Comparison of ENCODE assay signal across 10 cellular contexts in the genomic region with DNA sequence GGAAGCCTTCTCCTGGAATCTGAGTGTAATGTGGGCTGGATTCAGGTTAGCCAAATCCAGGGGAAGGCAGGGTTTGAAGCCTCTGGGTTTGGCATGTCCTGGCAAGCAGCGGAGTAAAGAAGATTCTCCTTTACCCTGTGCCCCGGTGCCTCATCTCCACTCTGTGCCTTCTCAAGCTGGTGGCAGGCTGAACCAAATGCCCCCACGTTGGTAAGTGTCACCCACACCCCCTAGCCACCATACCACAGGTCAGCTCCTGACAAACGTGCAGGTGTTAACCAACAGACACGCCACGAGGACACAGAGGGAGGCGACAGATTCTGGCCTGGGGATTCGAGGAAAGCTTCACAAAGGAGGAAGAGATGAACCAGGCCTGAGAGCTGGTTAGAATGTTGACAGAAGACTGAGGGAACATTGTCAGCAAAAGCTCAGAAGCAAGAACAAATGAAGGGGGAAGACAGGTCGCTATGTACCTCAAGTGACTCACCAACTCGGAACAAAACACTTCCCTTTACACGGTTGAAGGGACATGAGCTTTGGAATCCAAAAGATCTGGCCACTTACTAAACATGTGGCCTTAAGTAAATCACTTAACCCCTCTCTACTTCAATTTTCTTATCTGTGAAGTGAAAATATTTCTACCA.
DNase-seq lines count a peak whose midpoint lies in the region; ATAC-seq and TF ChIP-seq lines count a peak whose summit lies in the region.
"Had no signal": no experiment of that assay in that cellular context is flagged by ENCODE, and none has a peak within 500 bp of the region (broad histone marks: within the 10 kb centered on the region; RNA-seq: fewer than 3 reads in every experiment).

No MANE protein-coding gene starts in this region.

- no peak overlapping the region for H3K4me3 ChIP-seq in CD8-positive, alpha-beta memory T cell (ENCODE audit: low read length)
- H3K4me3 ChIP-seq in psoas muscle = no peak overlapping the region

- peak overlapping the region in 3 of 7 donors; percentile 41 to 68 (median 51) for H3K4me3 Mint-ChIP-seq in CD8-positive, alpha-beta memory T cell
- H3K4me3 Mint-ChIP-seq in T-helper 2 cell treated with Interferon-gamma antibody and Interleukin-4, amounts not matched to agents 5 μg/mL and 100 μg/mL, for 36 hours = no peak overlapping the region

- H3K36me3 Mint-ChIP-seq in CD8-positive, alpha-beta memory T cell = no peaks in the 10 kb centered on the region
- no peaks in the 10 kb centered on the region for H3K36me3 Mint-ChIP-seq in T-helper 2 cell treated with Interferon-gamma antibody and Interleukin-4, amounts not matched to agents 5 μg/mL and 100 μg/mL, for 36 hours (ENCODE audit: low read depth)

- TF ChIP-seq CTCF in psoas muscle (IDR thresholded peaks at IDR 0.05) = no peak

- 75 to 76% (median 75%) methylated on average over 11 of the region's 11 CpGs for WGBS in psoas muscle, 3 donors

- no peak for ATAC-seq in psoas muscle
- ATAC-seq in HG03571 (IDR thresholded peaks at IDR 0.05; ENCODE audit: unreplicated experiment) = no peak

- H3K4me1 ChIP-seq in CD8-positive, alpha-beta memory T cell (ENCODE audit: insufficient read depth, low read length) = peaks cover 35% of the 10 kb centered on the region
- H3K4me1 ChIP-seq in psoas muscle = peaks cover 9% of the 10 kb centered on the region

- no peaks in the 10 kb centered on the region for H3K36me3 ChIP-seq in CD8-positive, alpha-beta memory T cell (ENCODE audit: insufficient read depth, low read length)
- no peaks in the 10 kb centered on the region for H3K36me3 ChIP-seq in psoas muscle (ENCODE audit: insufficient read depth in 1 of 2, low read depth in 1 of 2)

- intact Hi-C loops in psoas muscle (cut with DNase I) = no loop called here

- no peaks in the 10 kb centered on the region for H3K9me3 Mint-ChIP-seq in CD8-positive, alpha-beta memory T cell
- H3K9me3 Mint-ChIP-seq in T-helper 2 cell treated with Interferon-gamma antibody and Interleukin-4, amounts not matched to agents 5 μg/mL and 100 μg/mL, for 36 hours = no peaks in the 10 kb centered on the region

- H3K4me1 Mint-ChIP-seq in CD8-positive, alpha-beta memory T cell = peaks cover 32 to 43% (median 40%) of the 10 kb centered on the region in 3 donors
- H3K4me1 Mint-ChIP-seq in T-helper 2 cell treated with Interferon-gamma antibody and Interleukin-4, amounts not matched to agents 5 μg/mL and 100 μg/mL, for 36 hours (ENCODE audit: low read depth) = peaks cover 26% of the 10 kb centered on the region

- CTCF ChIA-PET in CD8-positive, alpha-beta memory T cell (lab: Charles Lee) = interaction anchor here (0.8 to 1.2 kb wide), 2 partner anchors 11 to 96 kb away, joined by 3 to 4 read pairs; no protein-coding TSS in a partner anchor

- H3K27me3 ChIP-seq in CD8-positive, alpha-beta memory T cell (ENCODE audit: insufficient read depth, low read length, poor library complexity, severe bottlenecking) = no peaks in the 10 kb centered on the region
- no peaks in the 10 kb centered on the region for H3K27me3 ChIP-seq in psoas muscle (ENCODE audit: insufficient read depth in 3 of 3, low read length in 2 of 3)

- no peak overlapping the region for H3K27ac ChIP-seq in CD8-positive, alpha-beta memory T cell (ENCODE audit: low read depth, low read length)
- H3K27ac ChIP-seq in epithelial cell of prostate = peak overlapping the region; percentile 3
- peak overlapping the region; percentile 36 for H3K27ac ChIP-seq in psoas muscle

- POLR2A ChIA-PET in CD8-positive, alpha-beta memory T cell (lab: Charles Lee) = interaction anchor here (0.9 kb wide), 1 partner anchor 130 kb away, joined by 3 read pairs; no protein-coding TSS in a partner anchor

- H3K27ac Mint-ChIP-seq in CD8-positive, alpha-beta memory T cell = peak overlapping the region in 7 of 8 donors; percentile 6 to 93 (median 87)
- no peak overlapping the region for H3K27ac Mint-ChIP-seq in T-helper 2 cell treated with Interferon-gamma antibody and Interleukin-4, amounts not matched to agents 5 μg/mL and 100 μg/mL, for 36 hours

- no peaks in the 10 kb centered on the region for H3K27me3 Mint-ChIP-seq in CD8-positive, alpha-beta memory T cell
- no peaks in the 10 kb centered on the region for H3K27me3 Mint-ChIP-seq in T-helper 2 cell treated with Interferon-gamma antibody and Interleukin-4, amounts not matched to agents 5 μg/mL and 100 μg/mL, for 36 hours (ENCODE audit: low read depth)

- in situ Hi-C loops in KBM-7 (cut with MboI; ENCODE audit: low pct_unique_long_range_greater_than_20kb, low sequenced_read_pairs) = no loop called here

- H3K9me3 ChIP-seq in CD8-positive, alpha-beta memory T cell (ENCODE audit: low read length) = no peaks in the 10 kb centered on the region
- no peaks in the 10 kb centered on the region for H3K9me3 ChIP-seq in psoas muscle

- DNase-seq in CD8-positive, alpha-beta memory T cell = peak in 1 of 5 donors; percentile 14
- DNase-seq in KBM-7 (peak; percentile 33), epithelial cell of prostate (ENCODE audit: low read depth, low spot score) (no peak), psoas muscle (no peak), T1000 (lab: John Stamatoyannopoulos, UW) (no peak), NCI-H187 treated with DMSO at 0.1 percent for 48 hours (lab: John Stamatoyannopoulos, UW) (no peak)
- DNase-seq in T-helper 2 cell treated with Interferon-gamma antibody and Interleukin-4, amounts not matched to agents 5 μg/mL and 100 μg/mL, for 36 hours (ENCODE audit: low spot score) = no peak
- DNase-seq: activated CD4-positive, alpha-beta T cell treated with anti-CD3 and anti-CD28 coated beads, Interleukin-2, amount 50 U/mL, for 48 hours; SHP77 treated with DMSO at 0.1 percent for 48 hours had no signal
